Comparison of ENCODE assay signal across 1 cellular context in genomic region chr14:73795974-73796373, GRCh38.
A peak's percentile ranks its signal among the peaks of the same experiment; 100 is the strongest.
TF ChIP-seq lines count a peak whose summit lies in the region.

No MANE protein-coding gene starts in this region.

TF ChIP-seq in HepG2, 621 proteins besides CTCF, POLR2A, EP300 and RAD21 (continued from another document):
- TF ChIP-seq CEBPG (CRISPR knock-in tag; IDR thresholded peaks at IDR 0.05) (peak; percentile 47; the same call in 1 of the 2 replicates), ZBTB10 (CRISPR knock-in tag; IDR thresholded peaks at IDR 0.05; ENCODE audit: borderline replicate concordance) (no peak), ZSCAN9 (CRISPR knock-in tag; IDR thresholded peaks at IDR 0.05; ENCODE audit: borderline replicate concordance) (peak; percentile 73; the same call in 1 of the 2 replicates), SCMH1 (CRISPR knock-in tag; IDR thresholded peaks at IDR 0.05; ENCODE audit: borderline replicate concordance) (no peak), ZNF264 (CRISPR knock-in tag; IDR thresholded peaks at IDR 0.05) (peak; percentile 64; the same call in 1 of the 2 replicates), HOXA3 (CRISPR knock-in tag; IDR thresholded peaks at IDR 0.05) (peak; percentile 54; the same call in 1 of the 2 replicates), POGZ (CRISPR knock-in tag; IDR thresholded peaks at IDR 0.05) (0 out of 2 replicates have a peak, but pooled peaks have one; percentile 14), ETV5 (CRISPR knock-in tag; IDR thresholded peaks at IDR 0.05; ENCODE audit: borderline replicate concordance) (peak; percentile 56; the same call in 1 of the 2 replicates), ZNF382 (CRISPR knock-in tag; IDR thresholded peaks at IDR 0.05; ENCODE audit: borderline replicate concordance) (no peak), NR2F1 (CRISPR knock-in tag; IDR thresholded peaks at IDR 0.05) (peak; percentile 95 to 97), ARHGAP35 (CRISPR knock-in tag; IDR thresholded peaks at IDR 0.05; ENCODE audit: borderline replicate concordance) (no peak), NFATC3 (CRISPR knock-in tag; IDR thresholded peaks at IDR 0.05) (no peak), PPARG (CRISPR knock-in tag; conservative IDR thresholded peaks at IDR 0.05) (peak; percentile 70; the same call in 1 of the 2 replicates), NR2F6 (IDR thresholded peaks at IDR 0.05) (peak; percentile 93), NR2F6 (CRISPR knock-in tag; IDR thresholded peaks at IDR 0.05) (peak; percentile 97), BHLHE40 (IDR thresholded peaks at IDR 0.05; ENCODE audit: low read length) (peak; percentile 30; the same call in 1 of the 2 replicates), MIXL1 (CRISPR knock-in tag; IDR thresholded peaks at IDR 0.05) (peak; percentile 60; the same call in 1 of the 2 replicates), KDM1A (CRISPR knock-in tag; IDR thresholded peaks at IDR 0.05) (0 out of 2 replicates have a peak, but pooled peaks have one; percentile 31), FOXK1 (CRISPR knock-in tag; IDR thresholded peaks at IDR 0.05; ENCODE audit: borderline replicate concordance, low read depth) (peak; percentile 67; the same call in 1 of the 2 replicates), ONECUT2 (CRISPR knock-in tag; IDR thresholded peaks at IDR 0.05) (no peak), SIX4 (CRISPR knock-in tag; IDR thresholded peaks at IDR 0.05) (no peak), ZNF652 (CRISPR knock-in tag; IDR thresholded peaks at IDR 0.05; ENCODE audit: borderline replicate concordance, low read depth) (0 out of 2 replicates have a peak, but pooled peaks have one; percentile 28), ZNF616 (CRISPR knock-in tag; IDR thresholded peaks at IDR 0.05; ENCODE audit: low read depth) (no peak), ZNF530 (CRISPR knock-in tag; IDR thresholded peaks at IDR 0.05; ENCODE audit: low read depth) (no peak), DRAP1 (CRISPR knock-in tag; IDR thresholded peaks at IDR 0.05) (peak; percentile 42; the same call in 1 of the 2 replicates), ZNF766 (CRISPR knock-in tag; IDR thresholded peaks at IDR 0.05; ENCODE audit: borderline replicate concordance) (no peak), CREM (IDR thresholded peaks at IDR 0.05) (peak; percentile 50; the same call in 1 of the 2 replicates), CREM (CRISPR knock-in tag; IDR thresholded peaks at IDR 0.05) (no peak)
